1 cellular context compared by ENCODE assay signal in genomic region chr15:28861031-28861534, GRCh38.
TF ChIP-seq lines count a peak whose summit lies in the region.

No MANE protein-coding gene starts in this region.

TF ChIP-seq in GM23338, 12 proteins besides CTCF, POLR2A, EP300 and RAD21 (continued from another document):
- TF ChIP-seq REST (IDR thresholded peaks at IDR 0.05; ENCODE audit: unreplicated experiment) = no peak
- TF ChIP-seq ETS1 (IDR thresholded peaks at IDR 0.05) = no peak
- TF ChIP-seq EZH2 (IDR thresholded peaks at IDR 0.05; ENCODE audit: low read depth, unreplicated experiment) = no peak
- TF ChIP-seq NANOG (IDR thresholded peaks at IDR 0.05; ENCODE audit: borderline replicate concordance) = no peak
- TF ChIP-seq ZNF462 (CRISPR knock-in tag; IDR thresholded peaks at IDR 0.05) = no peak
- no peak for TF ChIP-seq ZNF331 (CRISPR knock-in tag; IDR thresholded peaks at IDR 0.05; ENCODE audit: low read depth)
- TF ChIP-seq EZH2phosphoT487 (IDR thresholded peaks at IDR 0.05; ENCODE audit: unreplicated experiment) = no peak
